Comparison of ENCODE assay signal across 8 cellular contexts in the genomic region with DNA sequence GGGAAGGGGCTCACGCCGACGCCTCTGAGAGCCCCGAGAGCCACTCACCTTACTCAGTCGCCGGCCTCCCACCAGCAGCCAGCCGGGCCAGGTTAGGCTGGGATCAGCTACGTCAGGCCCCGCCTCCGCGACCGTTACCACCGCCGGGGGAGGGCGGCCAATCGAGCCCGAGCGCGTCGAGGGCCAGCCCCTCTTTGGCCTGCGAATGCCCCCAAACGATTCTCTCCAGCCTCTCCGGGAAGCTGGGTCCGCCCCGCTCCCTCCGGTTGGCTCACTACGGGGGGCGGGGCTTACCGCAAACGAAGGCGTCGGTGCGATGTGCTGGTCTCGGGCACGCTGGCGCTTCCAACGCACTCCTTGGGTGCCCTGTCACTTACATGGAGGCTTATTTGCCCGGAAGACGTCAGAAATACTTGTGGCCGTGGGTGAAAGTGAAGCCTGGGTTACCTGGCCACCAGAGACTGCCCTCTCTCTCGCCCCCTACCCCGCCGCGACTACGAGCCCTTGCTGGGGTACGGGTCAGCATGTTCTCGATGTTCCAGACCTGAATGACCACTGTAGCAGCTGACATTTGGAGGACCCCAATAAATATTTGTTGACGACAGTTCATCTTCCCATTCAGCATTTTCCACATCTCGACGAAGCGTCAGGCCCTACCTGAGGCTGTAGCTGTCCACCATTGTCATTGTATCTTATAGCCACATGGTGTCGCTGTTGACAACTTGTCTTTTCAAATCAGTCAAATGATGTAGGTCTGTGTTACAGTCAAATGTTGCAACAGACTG. TPM values are rescaled to one million over a fixed set of nuclear protein-coding genes. Genes with fewer than 3 reads are reported as not detected.
DNase-seq lines count a peak whose midpoint lies in the region; ATAC-seq and TF ChIP-seq lines count a peak whose summit lies in the region.

A gene with protein sequence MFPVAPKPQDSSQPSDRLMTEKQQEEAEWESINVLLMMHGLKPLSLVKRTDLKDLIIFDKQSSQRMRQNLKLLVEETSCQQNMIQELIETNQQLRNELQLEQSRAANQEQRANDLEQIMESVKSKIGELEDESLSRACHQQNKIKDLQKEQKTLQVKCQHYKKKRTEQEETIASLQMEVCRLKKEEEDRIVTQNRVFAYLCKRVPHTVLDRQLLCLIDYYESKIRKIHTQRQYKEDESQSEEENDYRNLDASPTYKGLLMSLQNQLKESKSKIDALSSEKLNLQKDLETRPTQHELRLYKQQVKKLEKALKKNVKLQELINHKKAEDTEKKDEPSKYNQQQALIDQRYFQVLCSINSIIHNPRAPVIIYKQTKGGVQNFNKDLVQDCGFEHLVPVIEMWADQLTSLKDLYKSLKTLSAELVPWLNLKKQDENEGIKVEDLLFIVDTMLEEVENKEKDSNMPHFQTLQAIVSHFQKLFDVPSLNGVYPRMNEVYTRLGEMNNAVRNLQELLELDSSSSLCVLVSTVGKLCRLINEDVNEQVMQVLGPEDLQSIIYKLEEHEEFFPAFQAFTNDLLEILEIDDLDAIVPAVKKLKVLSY (minus strand): TSS at position 111 of the 785 bp plus-strand sequence. CDS start 21,333 bp downstream, outside the sequence.

- H3K79me1 ChIP-seq in mesendoderm (ENCODE audit: low read length) = no peaks in the 10 kb centered on the region

- no peaks in the 10 kb centered on the region for H3K79me2 ChIP-seq in mesendoderm (ENCODE audit: control insufficient read depth, insufficient read depth, low read length)

- DNase-seq in AG09319 (ENCODE audit: extremely low read depth, low read depth) = peak; percentile 81
- peak; percentile 91 for DNase-seq in activated CD4-positive, alpha-beta T cell treated with anti-CD3 and anti-CD28 coated beads, Interleukin-2, amount 10 ng/mL, durations not matched to agents 7 days and 5 days
- peak; percentile 82 to 88 (median 86) for DNase-seq in effector memory CD4-positive, alpha-beta T cell
- DNase-seq in mesendoderm = peak; percentile 97
- DNase-seq in stimulated activated CD8-positive, alpha-beta memory T cell treated with anti-CD3 and anti-CD28 coated beads, Interleukin-15, amount 100 ng/mL, for 4 hours (ENCODE audit: low read depth in 2 of 2) = peak; percentile 80 to 81
- no peak for DNase-seq in cerebellar nuclear complex (lab: John Stamatoyannopoulos, UW)

- no peaks in the 10 kb centered on the region for H3K27me3 ChIP-seq in effector memory CD4-positive, alpha-beta T cell (replicated peaks; ENCODE audit: control insufficient read depth, insufficient read depth, low read length, poor library complexity, severe bottlenecking)
- H3K27me3 ChIP-seq in mesendoderm (ENCODE audit: insufficient read depth, low read length, poor library complexity) = no peaks in the 10 kb centered on the region

- POLR2A ChIA-PET in activated CD4-positive, alpha-beta T cell treated with anti-CD3 and anti-CD28 coated beads, Interleukin-2, amount 10 ng/mL, durations not matched to agents 7 days and 5 days (lab: Charles Lee) = interaction anchor here (0.5 to 1.5 kb wide), 4 partner anchors 109 to 1874 kb away, joined by 3 to 6 read pairs (median 4); no protein-coding TSS in a partner anchor

- TF ChIP-seq CTCF in AG09319 (IDR thresholded peaks at IDR 0.05; ENCODE audit: low read depth, low read length) = peak; percentile 66

- peak within 1 kb of the TSS; percentile 85 for H3K23ac ChIP-seq in mesendoderm (ENCODE audit: low read length)

- H3K36me3 Mint-ChIP-seq in activated CD4-positive, alpha-beta T cell treated with anti-CD3 and anti-CD28 coated beads, Interleukin-2, amount 10 ng/mL, durations not matched to agents 7 days and 5 days (ENCODE audit: low read depth) = peaks cover 7% of the 10 kb centered on the region

- peak within 1 kb of the TSS; percentile 97 for H3K4me2 ChIP-seq in mesendoderm (ENCODE audit: low read length)

- H3K9ac ChIP-seq in mesendoderm (ENCODE audit: low read length) = peak within 1 kb of the TSS; percentile 88

- H3K27ac Mint-ChIP-seq in activated CD4-positive, alpha-beta T cell treated with anti-CD3 and anti-CD28 coated beads, Interleukin-2, amount 10 ng/mL, durations not matched to agents 7 days and 5 days = peak within 1 kb of the TSS; percentile 92

- no peak within 1 kb of the TSS for H2BK120ac ChIP-seq in mesendoderm (ENCODE audit: low read depth, low read length)

- no peak within 1 kb of the TSS for H4K5ac ChIP-seq in mesendoderm (ENCODE audit: low read length)

- peak within 1 kb of the TSS; percentile 59 for H3K4me3 ChIP-seq in effector memory CD4-positive, alpha-beta T cell (ENCODE audit: insufficient read depth, low read depth, low read length, poor library complexity, severe bottlenecking)
- peak within 1 kb of the TSS; percentile 88 for H3K4me3 ChIP-seq in mesendoderm (ENCODE audit: low read length)

- H3K9me3 Mint-ChIP-seq in activated CD4-positive, alpha-beta T cell treated with anti-CD3 and anti-CD28 coated beads, Interleukin-2, amount 10 ng/mL, durations not matched to agents 7 days and 5 days = peaks cover 8% of the 10 kb centered on the region

- H3K36me3 ChIP-seq in effector memory CD4-positive, alpha-beta T cell (ENCODE audit: control insufficient read depth, insufficient read depth, low read length) = no peaks in the 10 kb centered on the region
- H3K36me3 ChIP-seq in mesendoderm (ENCODE audit: control insufficient read depth, insufficient read depth, low read length) = no peaks in the 10 kb centered on the region

- peak within 1 kb of the TSS; percentile 88 for H3K4me3 Mint-ChIP-seq in activated CD4-positive, alpha-beta T cell treated with anti-CD3 and anti-CD28 coated beads, Interleukin-2, amount 10 ng/mL, durations not matched to agents 7 days and 5 days

- ATAC-seq in GM19328 (IDR thresholded peaks at IDR 0.05; ENCODE audit: unreplicated experiment) = peak; percentile 88
- ATAC-seq in HG03521 (IDR thresholded peaks at IDR 0.05; ENCODE audit: unreplicated experiment) = peak; percentile 84

- CTCF ChIA-PET in activated CD4-positive, alpha-beta T cell treated with anti-CD3 and anti-CD28 coated beads, Interleukin-2, amount 10 ng/mL, durations not matched to agents 7 days and 5 days (lab: Charles Lee) = interaction anchor here (0.6 to 3.8 kb wide), 28 partner anchors 9 to 350 kb away, joined by 3 to 47 read pairs (median 4); no protein-coding TSS in a partner anchor

- WGBS in mesendoderm (ENCODE audit: extremely low coverage, insufficient coverage, low lambda C conversion rate) = no CpG with 5 or more reads among the region's 52 CpGs

- H3K56ac ChIP-seq in mesendoderm (ENCODE audit: low read length) = peak within 1 kb of the TSS; percentile 92

- no peaks in the 10 kb centered on the region for H3K27me3 Mint-ChIP-seq in activated CD4-positive, alpha-beta T cell treated with anti-CD3 and anti-CD28 coated beads, Interleukin-2, amount 10 ng/mL, durations not matched to agents 7 days and 5 days

- H3K18ac ChIP-seq in mesendoderm (ENCODE audit: low read length) = peak within 1 kb of the TSS; percentile 23

- H3K9me3 ChIP-seq in effector memory CD4-positive, alpha-beta T cell (ENCODE audit: control insufficient read depth, low read length) = no peaks in the 10 kb centered on the region

- no peak within 1 kb of the TSS for H3K4ac ChIP-seq in mesendoderm (ENCODE audit: low read depth, low read length)

- peaks cover 21% of the 10 kb centered on the region for H3K4me1 Mint-ChIP-seq in activated CD4-positive, alpha-beta T cell treated with anti-CD3 and anti-CD28 coated beads, Interleukin-2, amount 10 ng/mL, durations not matched to agents 7 days and 5 days

- no peak within 1 kb of the TSS for H2BK15ac ChIP-seq in mesendoderm (replicated peaks; ENCODE audit: low read depth)

- H3K4me1 ChIP-seq in effector memory CD4-positive, alpha-beta T cell (ENCODE audit: control insufficient read depth, insufficient read depth, low read length, poor library complexity, severe bottlenecking) = no peaks in the 10 kb centered on the region
- H3K4me1 ChIP-seq in mesendoderm (ENCODE audit: control insufficient read depth, low read depth, low read length) = no peaks in the 10 kb centered on the region

- H4K8ac ChIP-seq in mesendoderm (ENCODE audit: low read depth, low read length) = no peak within 1 kb of the TSS

- H2AK5ac ChIP-seq in mesendoderm (ENCODE audit: low read length) = no peak within 1 kb of the TSS

- no peak within 1 kb of the TSS for H2BK5ac ChIP-seq in mesendoderm (ENCODE audit: low read length)

- H3K27ac ChIP-seq in effector memory CD4-positive, alpha-beta T cell (ENCODE audit: insufficient read depth, low read length, poor library complexity, severe bottlenecking) = peak within 1 kb of the TSS; percentile 72
- no peak within 1 kb of the TSS for H3K27ac ChIP-seq in mesendoderm (ENCODE audit: low read depth, low read length)

RNA-seq across cellular contexts. Expression of the gene that starts here (rescaled TPM):
- 10 to 100 TPM; 14.5 to 15.9 TPM for total RNA-seq in activated CD4-positive, alpha-beta T cell treated with anti-CD3 and anti-CD28 coated beads, Interleukin-2, amount 10 ng/mL, durations not matched to agents 7 days and 5 days
- 12.7 TPM for polyA plus RNA-seq in mesendoderm (2013, experiment 1 of 2)
- 12.9 TPM for polyA plus RNA-seq in mesendoderm (2013, experiment 2 of 2)

Comparison
In these comparisons a context has a peak if more than half of its experiments do, and no peak if none do; other contexts are left out.
1. DNase-seq: peak in AG09319 (single experiment), activated CD4-positive, alpha-beta T cell treated with anti-CD3 and anti-CD28 coated beads, Interleukin-2, amount 10 ng/mL, durations not matched to agents 7 days and 5 days (single experiment), effector memory CD4-positive, alpha-beta T cell (3 of 3), mesendoderm (single experiment) and stimulated activated CD8-positive, alpha-beta memory T cell treated with anti-CD3 and anti-CD28 coated beads, Interleukin-15, amount 100 ng/mL, for 4 hours (2 of 2); none in cerebellar nuclear complex (0 of 2).